In genomic region chr3:48022178-48022577, GRCh38 we compare ENCODE assay signal across 17 cellular contexts. TPM values are rescaled to one million over a fixed set of nuclear protein-coding genes. Genes with fewer than 3 reads are reported as not detected.
A peak's percentile ranks its signal among the peaks of the same experiment; 100 is the strongest.
DNase-seq lines count a peak whose midpoint lies in the region; ATAC-seq, FAIRE-seq and TF ChIP-seq lines count a peak whose summit lies in the region.
"Had no signal": no experiment of that assay in that cellular context is flagged by ENCODE, and none has a peak within 500 bp of the region (broad histone marks: within the 10 kb centered on the region; RNA-seq: fewer than 3 reads in every experiment).

No MANE protein-coding gene starts in this region.

- no peak for TF ChIP-seq EP300 in H1 (IDR thresholded peaks at IDR 0.05; ENCODE audit: borderline replicate concordance in 1 of 2, low read depth in 2 of 2, low read length in 2 of 2)

- no peak for TF ChIP-seq RAD21 in H1 (IDR thresholded peaks at IDR 0.05 in 1 of 2, conservative IDR thresholded peaks at IDR 0.05 in 1 of 2; ENCODE audit: low read depth in 2 of 2, low read length in 2 of 2)

- WGBS in H1 (ENCODE audit: extremely low coverage in 1 of 2, insufficient coverage in 1 of 2, insufficient read length in 1 of 2, insufficient replicate concordance in 2 of 2, low coverage in 1 of 2, low lambda C conversion rate in 2 of 2, missing lambda C conversion rate in 1 of 2), 2 experiments: 82% methylated on average over 4 of the region's 4 CpGs; no CpG with 5 or more reads in 1 of the 2 experiments

- H2BK20ac ChIP-seq in H1 (ENCODE audit: low read length): no peak overlapping the region

- peak overlapping the region; percentile 53 for H3K27ac ChIP-seq in OCI-LY1 (ENCODE audit: low read depth, low read length, poor library complexity, severe bottlenecking)
- no peak overlapping the region for H3K27ac ChIP-seq in H1 (ENCODE audit: low read depth, low read length)
- peak overlapping the region; percentile 90 to 96 (median 92) for H3K27ac ChIP-seq in gastrocnemius medialis
- H3K27ac ChIP-seq: BLaER1 treated with 17β-estradiol and CSF1 and Interleukin-3, amounts not matched to agents 10 nM and 100 nM; SK-N-MC had no signal

- no peaks in the 10 kb centered on the region for H3K9me2 ChIP-seq in OCI-LY1 (ENCODE audit: low read depth, low read length)

- H2BK12ac ChIP-seq in H1 (ENCODE audit: low read depth, low read length): no peak overlapping the region

- H3K18ac ChIP-seq in H1 (ENCODE audit: extremely low read depth, low read length): no peak overlapping the region

- H4K91ac ChIP-seq in H1 (replicated peaks; ENCODE audit: insufficient read length, low read length): no peak overlapping the region

- H2AFZ ChIP-seq in OCI-LY1 (ENCODE audit: low read length): no peak overlapping the region
- H2AFZ ChIP-seq in H1 (ENCODE audit: low read length): no peak overlapping the region

- intact Hi-C loops in gastrocnemius medialis (cut with DNase I; ENCODE audit: low total_unique reads): no loop called here

- no peak overlapping the region for H2BK15ac ChIP-seq in H1 (ENCODE audit: low read length)

- H3K36me3 ChIP-seq in OCI-LY1 (ENCODE audit: insufficient read depth, low read length) (no peaks in the 10 kb centered on the region), H1 (ENCODE audit: control insufficient read depth in 2 of 4, insufficient read depth in 4 of 4, low read length in 3 of 4) (no peaks in the 10 kb centered on the region), gastrocnemius medialis (no peaks in the 10 kb centered on the region)

- POLR2A ChIA-PET in H1 (lab: Charles Lee; ENCODE audit: partially characterized antibody): interaction anchor here (0.9 to 1.7 kb wide), 2 partner anchors 8 to 10 kb away, joined by 3 read pairs; no protein-coding TSS in a partner anchor

- H3K4me2 ChIP-seq in OCI-LY1 (ENCODE audit: low read length): peak overlapping the region; percentile 24; the same call in 1 of the 2 replicates
- no peak overlapping the region for H3K4me2 ChIP-seq in H1 (ENCODE audit: insufficient read depth in 1 of 2, low read depth in 2 of 2, low read length in 2 of 2)
- H3K4me2 ChIP-seq: BLaER1 treated with 17β-estradiol and CSF1 and Interleukin-3, amounts not matched to agents 10 nM and 100 nM had no signal

- H3K4me1 ChIP-seq in OCI-LY1 (ENCODE audit: insufficient read depth, low read length, severe bottlenecking) (peaks cover 71% of the 10 kb centered on the region), H1 (replicated peaks in 1 of 4; ENCODE audit: control insufficient read depth in 3 of 4, insufficient read depth in 4 of 4, low read length in 3 of 4) (peaks cover 0 to 6% (median 1%) of the 10 kb centered on the region in 4 experiments; a peak in 4 of 7 replicates), gastrocnemius medialis (peaks cover 62 to 71% of the 10 kb centered on the region in 2 donors)

- in situ Hi-C loops in gastrocnemius medialis (cut with MboI; ENCODE audit: low sequenced_read_pairs in 4 of 4): loop anchor here in 1 of 4 donors (10.0 kb wide), 1 partner anchor 63 kb away; no protein-coding TSS in a partner anchor

- TF ChIP-seq CTCF in OCI-LY1 (IDR thresholded peaks at IDR 0.05; ENCODE audit: low read length) (no peak), H1 (IDR thresholded peaks at IDR 0.05; ENCODE audit: control extremely low read depth in 1 of 3, insufficient read depth in 1 of 3, low read depth in 1 of 3, low read length in 3 of 3) (no peak), gastrocnemius medialis (IDR thresholded peaks at IDR 0.05 in 4 of 5, conservative IDR thresholded peaks at IDR 0.05 in 1 of 5) (no peak)

- no peak overlapping the region for H3K23ac ChIP-seq in H1 (ENCODE audit: insufficient read length)

- no peak for ATAC-seq in gastrocnemius medialis
- no peak for ATAC-seq in GM19455 (IDR thresholded peaks at IDR 0.05; ENCODE audit: unreplicated experiment)
- ATAC-seq in GM21717 (IDR thresholded peaks at IDR 0.05; ENCODE audit: unreplicated experiment): no peak
- ATAC-seq: K562 had no signal

- no peak overlapping the region for H2BK120ac ChIP-seq in H1 (replicated peaks; ENCODE audit: low read depth, low read length)

- H4K5ac ChIP-seq in H1 (ENCODE audit: insufficient read length, low read depth, low read length): no peak overlapping the region

- H4K20me1 ChIP-seq in OCI-LY1 (ENCODE audit: insufficient read depth, low read length): no peaks in the 10 kb centered on the region
- peaks cover 0 to 3% of the 10 kb centered on the region in 2 experiments for H4K20me1 ChIP-seq in H1 (replicated peaks in 1 of 2; ENCODE audit: control insufficient read depth in 1 of 2, insufficient read depth in 2 of 2, low read length in 2 of 2)

- peak overlapping the region; percentile 23 for H3K14ac ChIP-seq in H1 (ENCODE audit: insufficient read length)

- H3F3A ChIP-seq in OCI-LY1 (ENCODE audit: insufficient read depth, low read length): no peaks in the 10 kb centered on the region

- H3K9me3 ChIP-seq in OCI-LY1 (ENCODE audit: low read length) (no peaks in the 10 kb centered on the region), H1 (ENCODE audit: insufficient read depth in 2 of 2, low read depth in 1 of 2, low read length in 1 of 2) (no peaks in the 10 kb centered on the region), gastrocnemius medialis (no peaks in the 10 kb centered on the region)
- H3K9me3 ChIP-seq: BLaER1 treated with 17β-estradiol and CSF1 and Interleukin-3, amounts not matched to agents 10 nM and 100 nM had no signal

- FAIRE-seq in GM18507 (lab: Jason Lieb, UNC): peak; percentile 57
- no peak for FAIRE-seq in H1 (lab: Jason Lieb, UNC)
- FAIRE-seq: K562 had no signal

- H3K79me2 ChIP-seq in OCI-LY1 (ENCODE audit: insufficient read depth, low read length) (peaks cover 4% of the 10 kb centered on the region; the same call in 1 of the 2 replicates), H1 (ENCODE audit: control insufficient read depth in 1 of 2, insufficient read depth in 2 of 2, low read length in 2 of 2) (peaks cover 0 to 75% of the 10 kb centered on the region in 2 experiments; a peak in 3 of 4 replicates)

- H3K27me3 ChIP-seq in OCI-LY1 (ENCODE audit: insufficient read depth, low read length) (no peaks in the 10 kb centered on the region), H1 (replicated peaks in 1 of 4; ENCODE audit: control insufficient read depth in 3 of 4, extremely low read depth in 1 of 4, insufficient read depth in 3 of 4, low read length in 3 of 4) (no peaks in the 10 kb centered on the region), gastrocnemius medialis (no peaks in the 10 kb centered on the region)
- H3K27me3 ChIP-seq: BLaER1 treated with 17β-estradiol and CSF1 and Interleukin-3, amounts not matched to agents 10 nM and 100 nM had no signal

- no peak overlapping the region for H3K4me3 ChIP-seq in OCI-LY1 (ENCODE audit: low read depth, low read length, poor library complexity, severe bottlenecking)
- no peak overlapping the region for H3K4me3 ChIP-seq in H1 (ENCODE audit: extremely low read depth in 1 of 4, insufficient read depth in 2 of 4, low read depth in 3 of 4, low read length in 4 of 4)
- H3K4me3 ChIP-seq in gastrocnemius medialis: no peak overlapping the region
- H3K4me3 ChIP-seq: BLaER1 treated with 17β-estradiol and CSF1 and Interleukin-3, amounts not matched to agents 10 nM and 100 nM; K562; SK-N-MC had no signal

- CTCF ChIA-PET in H1 (lab: Charles Lee; ENCODE audit: partially characterized antibody): interaction anchor here (1.3 kb wide), 1 partner anchor 12 kb away, joined by 4 read pairs; no protein-coding TSS in a partner anchor

- TF ChIP-seq POLR2A in H1 (IDR thresholded peaks at IDR 0.05; ENCODE audit: control extremely low read depth in 1 of 2, low read depth in 2 of 2, low read length in 2 of 2) (no peak), gastrocnemius medialis (IDR thresholded peaks at IDR 0.05) (no peak)

- H3K56ac ChIP-seq in H1 (replicated peaks; ENCODE audit: insufficient read length, low read depth, low read length): no peak overlapping the region

- H3K4ac ChIP-seq in H1 (replicated peaks; ENCODE audit: insufficient read length, low read depth, low read length): no peak overlapping the region

- H2BK5ac ChIP-seq in H1 (ENCODE audit: low read depth, low read length): no peak overlapping the region

- DNase-seq in GM18507 (ENCODE audit: extremely low spot score, insufficient read length, low read depth): no peak
- no peak for DNase-seq in H1 (ENCODE audit: low read depth in 1 of 2, low spot score in 2 of 2)
- DNase-seq in gastrocnemius medialis: no peak
- no peak for DNase-seq in activated CD4-positive, CD25-positive, alpha-beta regulatory T cell treated with anti-CD3 and anti-CD28 coated beads, Interleukin-2, amount 50 U/mL, for 72 hours
- DNase-seq: CD8-positive, alpha-beta memory T cell; DMS53; GOT3; NCI-H1105; NCI-H2081; NCI-H446 treated with DMSO at 0.1 percent for 48 hours; SHP77 had no signal

- H3K9ac ChIP-seq in OCI-LY1 (ENCODE audit: low read length) (no peak overlapping the region), H1 (replicated peaks in 1 of 4; ENCODE audit: extremely low read depth in 1 of 4, low read depth in 3 of 4, low read length in 3 of 4) (no peak overlapping the region)
- H3K9ac ChIP-seq: BLaER1 treated with 17β-estradiol and CSF1 and Interleukin-3, amounts not matched to agents 10 nM and 100 nM had no signal

- peaks cover 10% of the 10 kb centered on the region; the same call in 1 of the 2 replicates for H3K79me1 ChIP-seq in H1 (ENCODE audit: low read depth, low read length)

- no peak overlapping the region; the same call in 1 of the 2 replicates for H2AK5ac ChIP-seq in H1 (ENCODE audit: low read depth, low read length)

- no peaks in the 10 kb centered on the region for H3K23me2 ChIP-seq in H1 (ENCODE audit: low read depth, low read length)

- no peak overlapping the region for H4K8ac ChIP-seq in H1 (ENCODE audit: extremely low read depth, insufficient read depth, low read length)

TF ChIP-seq in H1, 55 proteins besides CTCF, POLR2A, EP300 and RAD21 (continues in another document):
- TF ChIP-seq SUZ12 (IDR thresholded peaks at IDR 0.05; ENCODE audit: low read length) (no peak), SIN3A (conservative IDR thresholded peaks at IDR 0.05 in 1 of 2, IDR thresholded peaks at IDR 0.05 in 1 of 2; ENCODE audit: low read depth in 1 of 2, low read length in 2 of 2) (no peak), ZNF274 (IDR thresholded peaks at IDR 0.05; ENCODE audit: borderline replicate concordance, extremely low read depth, low read length) (no peak), BCL11A (IDR thresholded peaks at IDR 0.05; ENCODE audit: low read depth in 2 of 2, low read length in 2 of 2) (no peak), TEAD4 (IDR thresholded peaks at IDR 0.05; ENCODE audit: low read depth, low read length) (no peak), CREB1 (IDR thresholded peaks at IDR 0.05) (no peak)

RNA-seq across cellular contexts. Expression of gene MAP4, which starts 6.0 kb away (rescaled TPM):
- total RNA-seq in H1 (2021; fragmentation: NEBNext Ultra II Directional; extraction: Animal tissue kit (Norgen Biotek cat#: 25700)): 172 and 179 TPM in 2 replicates
- 67.0 and 74.9 TPM in 2 replicates for polyA plus RNA-seq in H1 (2011; rRNA removed)
- 50.8 TPM for polyA plus RNA-seq in H1 (2011; cell fraction: cytosol; rRNA removed)
- polyA plus RNA-seq in H1 (2011; cell fraction: nucleus; rRNA removed): 94.8 TPM
- polyA plus RNA-seq in H1 (2012, experiment 1 of 2): 121 to 134 TPM (median 127 TPM) in 4 replicates
- polyA plus RNA-seq in H1 (2012, experiment 2 of 2): 56.4 TPM
- polyA plus RNA-seq in H1 (2013, experiment 1 of 2): 95.9 TPM
- 91.9 TPM for polyA plus RNA-seq in H1 (2013, experiment 2 of 2)
- 79.2 and 80.5 TPM in 2 replicates for polyA minus RNA-seq in H1 (2011; rRNA and poly(A)+ RNA removed)
- 69.9 TPM for polyA minus RNA-seq in H1 (2011; cell fraction: cytosol; rRNA and poly(A)+ RNA removed)
- 63.4 TPM for polyA minus RNA-seq in H1 (2011; cell fraction: nucleus; rRNA and poly(A)+ RNA removed)
- total RNA-seq in gastrocnemius medialis: 100 to 1,000 TPM; 597 to 976 (median 687) TPM
